In the genomic region with DNA sequence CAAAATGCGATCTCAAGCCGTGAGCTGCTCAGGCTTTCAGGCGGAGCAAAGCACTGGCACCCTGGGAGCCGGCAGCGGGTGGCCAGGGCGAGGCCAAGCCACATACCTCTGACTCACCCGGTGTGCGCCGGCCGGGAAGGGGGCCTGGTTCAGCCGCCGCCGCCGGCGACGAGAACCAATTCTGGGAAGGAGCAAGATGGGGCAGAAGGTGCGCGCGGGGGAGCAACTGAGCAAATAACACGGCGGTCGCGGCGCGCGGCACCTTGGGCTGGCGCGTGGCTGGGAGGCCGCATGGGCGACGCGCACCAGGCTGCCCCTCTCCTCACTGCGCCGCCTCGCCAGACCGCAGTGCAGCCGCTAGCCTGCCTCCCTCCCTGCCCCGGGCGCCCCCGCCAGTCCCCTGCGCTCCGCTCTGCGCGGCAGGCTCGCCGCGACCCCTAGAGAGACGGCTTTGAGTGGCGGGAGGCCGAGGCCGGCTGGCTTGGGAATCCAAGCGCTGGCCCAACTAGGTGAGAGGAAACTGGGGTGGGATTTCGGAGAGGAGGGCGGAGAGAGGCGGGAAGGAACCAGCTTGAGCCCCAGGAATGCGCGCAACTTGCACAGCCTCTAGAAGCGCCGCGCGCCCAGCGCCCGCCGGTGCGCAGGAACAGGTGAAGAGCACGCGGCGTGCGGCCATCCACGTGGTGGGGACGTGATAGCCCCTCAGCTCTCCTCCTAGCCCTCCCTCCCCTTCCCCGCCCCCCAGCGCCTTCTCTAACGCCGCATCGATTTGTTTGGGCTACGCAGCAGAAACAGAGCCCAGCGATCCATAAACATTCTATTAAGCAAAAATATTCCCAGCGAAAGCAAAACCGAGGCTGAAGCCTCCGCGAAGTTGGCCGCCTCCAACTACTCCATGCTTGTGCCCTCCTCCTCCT, we compare ENCODE assay signal across 8 cellular contexts. TPM values are rescaled to one million over a fixed set of nuclear protein-coding genes. Genes with fewer than 3 reads are reported as not detected.
A peak's percentile ranks its signal among the peaks of the same experiment; 100 is the strongest.
DNase-seq lines count a peak whose midpoint lies in the region; ATAC-seq and TF ChIP-seq lines count a peak whose summit lies in the region.

No MANE protein-coding gene starts in this region.

- intact Hi-C loops in dendritic cell treated with granulocyte-macrophage colony-stimulating factor and Interleukin-4, amounts not matched to agents 40 ng/mL and 50 ng/mL, for 4 days (cut with micrococcal nuclease): no loop called here

- peak overlapping the region; percentile 78 for H2BK15ac ChIP-seq in mesenchymal stem cell (ENCODE audit: low read depth, poor library complexity, severe bottlenecking)

- peak in 1 of 6 experiments; percentile 9 for TF ChIP-seq CTCF in upper lobe of left lung (IDR thresholded peaks at IDR 0.05)

- H2BK120ac ChIP-seq in mesenchymal stem cell (ENCODE audit: low read depth, low read length): peak overlapping the region; percentile 36

- under 1% methylated on average over 79 of the region's 83 CpGs for WGBS in mesenchymal stem cell
- WGBS in upper lobe of left lung, 2 donors: 1% methylated on average over 15 to 69 of the region's 83 CpGs

- peak overlapping the region; percentile 88 for H3K9ac ChIP-seq in mesenchymal stem cell (ENCODE audit: low read length)

- TF ChIP-seq EP300 in upper lobe of left lung (IDR thresholded peaks at IDR 0.05): no peak

- H3K4me3 ChIP-seq in mesenchymal stem cell (ENCODE audit: insufficient read depth in 1 of 2, low read depth in 1 of 2, low read length in 2 of 2) (peak overlapping the region; percentile 72 to 84), upper lobe of left lung (peak overlapping the region; percentile 51 to 71 (median 66))

- peak overlapping the region in 1 of 2 experiments; percentile 94 for H3K14ac ChIP-seq in mesenchymal stem cell (ENCODE audit: low read length in 2 of 2)

- peaks cover 29% of the 10 kb centered on the region for H3K4me1 ChIP-seq in mesenchymal stem cell (ENCODE audit: control insufficient read depth, insufficient read depth, low read depth, low read length)
- H3K4me1 ChIP-seq in upper lobe of left lung: peaks cover 22 to 72% (median 44%) of the 10 kb centered on the region in 4 donors

- H3K36me3 ChIP-seq in mesenchymal stem cell (ENCODE audit: control insufficient read depth in 1 of 2, insufficient read depth in 2 of 2, low read depth in 1 of 2, low read length in 2 of 2) (peaks cover 0 to 4% of the 10 kb centered on the region in 2 experiments), upper lobe of left lung (no peaks in the 10 kb centered on the region)

- H2BK12ac ChIP-seq in mesenchymal stem cell (ENCODE audit: low read length in 2 of 2): peak overlapping the region; percentile 63 to 90

- H4K8ac ChIP-seq in mesenchymal stem cell (ENCODE audit: low read length): peak overlapping the region; percentile 73

- peak overlapping the region; percentile 80 for H3K4me2 ChIP-seq in mesenchymal stem cell (ENCODE audit: low read length, poor library complexity, severe bottlenecking)

- ATAC-seq in upper lobe of left lung (ENCODE audit: low FRiP score in 2 of 2): peak; percentile 56 to 67
- ATAC-seq in HG03457 (IDR thresholded peaks at IDR 0.05; ENCODE audit: unreplicated experiment): no peak

- H3K36me3 Mint-ChIP-seq in dendritic cell treated with granulocyte-macrophage colony-stimulating factor and Interleukin-4, amounts not matched to agents 40 ng/mL and 50 ng/mL, for 4 days (ENCODE audit: low read depth): peaks cover 74% of the 10 kb centered on the region

- peak overlapping the region; percentile 47 for H2AK5ac ChIP-seq in mesenchymal stem cell (ENCODE audit: low read length, severe bottlenecking)

- peak overlapping the region; percentile 46 for H2AFZ ChIP-seq in mesenchymal stem cell (ENCODE audit: low read depth, low read length)

- peak overlapping the region; percentile 86 for H3K4me3 Mint-ChIP-seq in dendritic cell treated with granulocyte-macrophage colony-stimulating factor and Interleukin-4, amounts not matched to agents 40 ng/mL and 50 ng/mL, for 4 days

- DNase-seq in DMS 273 (lab: John Stamatoyannopoulos, UW; ENCODE audit: unreplicated experiment): peak; percentile 84
- DNase-seq in NCI-H526 treated with DMSO at 0.1 percent for 48 hours (lab: John Stamatoyannopoulos, UW): peak; percentile 26
- peak; percentile 78 for DNase-seq in mesenchymal stem cell
- peak; percentile 62 to 89 for DNase-seq in upper lobe of left lung
- no peak for DNase-seq in activated CD4-positive, CD25-positive, alpha-beta regulatory T cell treated with anti-CD3 and anti-CD28 coated beads, Interleukin-2, amount 50 U/mL, for 72 hours
- DNase-seq in NCI-H1694 treated with DMSO at 0.1 percent for 48 hours (lab: John Stamatoyannopoulos, UW): no peak

- TF ChIP-seq POLR2A in upper lobe of left lung (IDR thresholded peaks at IDR 0.05): peak in 2 of 4 donors; percentile 30 to 45

- peaks cover 54% of the 10 kb centered on the region for H3K4me1 Mint-ChIP-seq in dendritic cell treated with granulocyte-macrophage colony-stimulating factor and Interleukin-4, amounts not matched to agents 40 ng/mL and 50 ng/mL, for 4 days (ENCODE audit: low read depth)

- H3K27ac Mint-ChIP-seq in dendritic cell treated with granulocyte-macrophage colony-stimulating factor and Interleukin-4, amounts not matched to agents 40 ng/mL and 50 ng/mL, for 4 days: peak overlapping the region; percentile 89

- H3K27ac ChIP-seq in mesenchymal stem cell (ENCODE audit: low read length, poor library complexity, severe bottlenecking) (peak overlapping the region; percentile 59), upper lobe of left lung (peak overlapping the region; percentile 83 to 90 (median 85))

- peaks cover 80% of the 10 kb centered on the region for H3K27me3 Mint-ChIP-seq in dendritic cell treated with granulocyte-macrophage colony-stimulating factor and Interleukin-4, amounts not matched to agents 40 ng/mL and 50 ng/mL, for 4 days

- H4K91ac ChIP-seq in mesenchymal stem cell (ENCODE audit: low read length): peak overlapping the region; percentile 22

- peak overlapping the region; percentile 82 to 92 for H3K18ac ChIP-seq in mesenchymal stem cell (ENCODE audit: low read depth in 1 of 2, low read length in 2 of 2)

- no peaks in the 10 kb centered on the region for H3K9me3 ChIP-seq in mesenchymal stem cell (ENCODE audit: control insufficient read depth, low read length)
- no peaks in the 10 kb centered on the region for H3K9me3 ChIP-seq in upper lobe of left lung

- H3K9me3 Mint-ChIP-seq in dendritic cell treated with granulocyte-macrophage colony-stimulating factor and Interleukin-4, amounts not matched to agents 40 ng/mL and 50 ng/mL, for 4 days: no peaks in the 10 kb centered on the region

- no peaks in the 10 kb centered on the region for H3K27me3 ChIP-seq in mesenchymal stem cell (ENCODE audit: control insufficient read depth in 1 of 2, insufficient read depth in 1 of 2, low read length in 2 of 2)
- peaks cover 0 to 2% (median 0%) of the 10 kb centered on the region in 4 donors for H3K27me3 ChIP-seq in upper lobe of left lung

- H3K4ac ChIP-seq in mesenchymal stem cell (ENCODE audit: low read depth in 1 of 2, low read length in 2 of 2): peak overlapping the region; percentile 71 to 91

- H3K23ac ChIP-seq in mesenchymal stem cell (ENCODE audit: low read length in 2 of 2): peak overlapping the region in 1 of 2 experiments; percentile 94

- peaks cover 34% of the 10 kb centered on the region for H3K79me1 ChIP-seq in mesenchymal stem cell (replicated peaks; ENCODE audit: low read length, poor library complexity, severe bottlenecking)

- peak overlapping the region; percentile 83 for H2BK5ac ChIP-seq in mesenchymal stem cell (ENCODE audit: low read depth, low read length, poor library complexity, severe bottlenecking)

RNA-seq across cellular contexts. Expression of a gene that starts 3.3 kb away (rescaled TPM):
- polyA plus RNA-seq in mesenchymal stem cell (2013, experiment 1 of 2): 87.1 TPM
- 83.3 TPM for polyA plus RNA-seq in mesenchymal stem cell (2013, experiment 2 of 2)
- 10 to 100 TPM; 61.4 to 99.4 (median 71.8) TPM for total RNA-seq in upper lobe of left lung

Comparison
In these comparisons a context has a peak if more than half of its experiments do, and no peak if none do; other contexts are left out.
1. DNase-seq: peak in DMS 273 (single experiment), NCI-H526 treated with DMSO at 0.1 percent for 48 hours (single experiment), mesenchymal stem cell (single experiment) and upper lobe of left lung (2 of 2); none in activated CD4-positive, CD25-positive, alpha-beta regulatory T cell treated with anti-CD3 and anti-CD28 coated beads, Interleukin-2, amount 50 U/mL, for 72 hours (single experiment) and NCI-H1694 treated with DMSO at 0.1 percent for 48 hours (single experiment).